Comparison of ENCODE assay signal across 1 cellular context in genomic region chr1:220992705-220993052, GRCh38.
TF ChIP-seq lines count a peak whose summit lies in the region.

No MANE protein-coding gene starts in this region.

TF ChIP-seq in HepG2, 621 proteins besides CTCF, POLR2A, EP300 and RAD21 (continued from another document):
- TF ChIP-seq ZNF609 (CRISPR knock-in tag; IDR thresholded peaks at IDR 0.05; ENCODE audit: borderline replicate concordance): no peak
